In genomic region chr14:51104467-51104866, GRCh38 we compare ENCODE assay signal across 28 cellular contexts.
"Had no signal": no experiment of that assay in that cellular context is flagged by ENCODE, and none has a peak within 500 bp of the region (broad histone marks: within the 10 kb centered on the region; RNA-seq: fewer than 3 reads in every experiment).

No MANE protein-coding gene starts in this region.

- H3K27ac ChIP-seq: left lung, lower lobe of right lung, ovary, skin epidermis, spleen, tibial nerve, upper lobe of right lung had no signal

- H3K36me3 Mint-ChIP-seq: mesothelial cell of epicardium; naive B cell; natural killer cell; stimulated activated memory B cell treated with anti-CD40 and anti-IgM and Interleukin-4, amounts not matched to agents 10 μg/mL and 1 μg/mL and 100 μg/mL, for 72 hours had no signal

- H3K9me3 Mint-ChIP-seq: naive B cell; natural killer cell; stimulated activated memory B cell treated with anti-CD40 and anti-IgM and Interleukin-4, amounts not matched to agents 10 μg/mL and 1 μg/mL and 100 μg/mL, for 72 hours; stimulated activated naive CD8-positive, alpha-beta T cell treated with anti-CD3 and anti-CD28 coated beads, Interleukin-15, amount 100 ng/mL, for 72 hours had no signal

- H3K4me1 ChIP-seq: lower lobe of right lung, tibial nerve, upper lobe of right lung had no signal

- H3K27ac Mint-ChIP-seq: mesothelial cell of epicardium; naive B cell; natural killer cell; nephron progenitor cell; progenitor cell of endocrine pancreas; stimulated activated memory B cell treated with anti-CD40 and anti-IgM and Interleukin-4, amounts not matched to agents 10 μg/mL and 1 μg/mL and 100 μg/mL, for 72 hours; stimulated activated naive CD8-positive, alpha-beta T cell treated with anti-CD3 and anti-CD28 coated beads, Interleukin-15, amount 100 ng/mL, for 72 hours had no signal

- H3K4me3 ChIP-seq: left lung, lower lobe of right lung, ovary, skin epidermis, spleen, tibial nerve, upper lobe of right lung had no signal

- DNase-seq: head of caudate nucleus; hippocampal formation; kidney; left colon; left lung; lower lobe of right lung; mammary epithelial cell; mesenchymal stem cell; naive B cell; natural killer cell; nephron progenitor cell; ovary; right cardiac atrium; spleen; stimulated activated CD4-positive, alpha-beta T cell treated with anti-CD3 and anti-CD28 coated beads, Interleukin-1b, Interleukin-23, amount 100 ng/mL, for 48 hours; stimulated activated CD4-positive, alpha-beta T cell treated with anti-CD3 and anti-CD28 coated beads, Interleukin-2, amount 100 ng/mL, for 48 hours; stimulated activated CD4-positive, alpha-beta T cell treated with anti-CD3 and anti-CD28 coated beads, Interleukin-4, amount 100 ng/mL, for 4 hours; stimulated activated CD8-positive, alpha-beta memory T cell treated with anti-CD3 and anti-CD28 coated beads, Interleukin-4, amount 100 ng/mL, for 48 hours; stimulated activated naive CD4-positive, alpha-beta T cell treated with Interleukin-2 at 50 U/mL for 16 hours; stimulated activated naive CD8-positive, alpha-beta T cell treated with anti-CD3 and anti-CD28 coated beads, Interleukin-15, amount 100 ng/mL, for 72 hours; substantia nigra; upper lobe of right lung had no signal

- H3K4me3 Mint-ChIP-seq: mesothelial cell of epicardium; naive B cell; natural killer cell; nephron progenitor cell; stimulated activated memory B cell treated with anti-CD40 and anti-IgM and Interleukin-4, amounts not matched to agents 10 μg/mL and 1 μg/mL and 100 μg/mL, for 72 hours; stimulated activated naive CD8-positive, alpha-beta T cell treated with anti-CD3 and anti-CD28 coated beads, Interleukin-15, amount 100 ng/mL, for 72 hours had no signal

- H3K4me1 Mint-ChIP-seq: natural killer cell; stimulated activated memory B cell treated with anti-CD40 and anti-IgM and Interleukin-4, amounts not matched to agents 10 μg/mL and 1 μg/mL and 100 μg/mL, for 72 hours; stimulated activated naive CD8-positive, alpha-beta T cell treated with anti-CD3 and anti-CD28 coated beads, Interleukin-15, amount 100 ng/mL, for 72 hours had no signal

- H3K36me3 ChIP-seq: left lung, lower lobe of right lung, ovary, spleen, tibial nerve, upper lobe of right lung had no signal

- H3K9me3 ChIP-seq: lower lobe of right lung, ovary, spleen, tibial nerve, upper lobe of right lung had no signal

- ATAC-seq: left colon; left lung; lower lobe of right lung; natural killer cell; right cardiac atrium; sciatic nerve; stimulated activated memory B cell treated with anti-CD40 and anti-IgM and Interleukin-4, amounts not matched to agents 10 μg/mL and 1 μg/mL and 100 μg/mL, for 72 hours; stimulated activated naive CD8-positive, alpha-beta T cell treated with anti-CD3 and anti-CD28 coated beads, Interleukin-15, amount 100 ng/mL, for 72 hours; upper lobe of right lung had no signal

- H3K27me3 ChIP-seq: ovary, tibial nerve had no signal
